14 cellular contexts compared by ENCODE assay signal in genomic region chr5:99586878-99587277, GRCh38.
DNase-seq lines count a peak whose midpoint lies in the region; ATAC-seq and TF ChIP-seq lines count a peak whose summit lies in the region.
"Had no signal": no experiment of that assay in that cellular context is flagged by ENCODE, and none has a peak within 500 bp of the region (broad histone marks: within the 10 kb centered on the region; RNA-seq: fewer than 3 reads in every experiment).

No MANE protein-coding gene starts in this region.

- peaks cover 5% of the 10 kb centered on the region for H3K4me1 Mint-ChIP-seq in endodermal cell
- H3K4me1 Mint-ChIP-seq: B cell had no signal

- H3K9me3 Mint-ChIP-seq in endodermal cell = no peaks in the 10 kb centered on the region

- no peak overlapping the region for H3K27ac ChIP-seq in endodermal cell (ENCODE audit: low read depth, low read length)
- H3K27ac ChIP-seq: HL-60 had no signal

- H3K9me3 ChIP-seq in endodermal cell (ENCODE audit: control insufficient read depth, low read length) = no peaks in the 10 kb centered on the region
- H3K9me3 ChIP-seq: HAP-1 had no signal

- H3K27ac Mint-ChIP-seq in endodermal cell = no peak overlapping the region
- H3K27ac Mint-ChIP-seq: B cell; CD4-positive, alpha-beta T cell had no signal

- no peaks in the 10 kb centered on the region for H3K36me3 Mint-ChIP-seq in endodermal cell (ENCODE audit: low read depth)

- H3K4me3 ChIP-seq in fibroblast of pulmonary artery (replicated peaks; ENCODE audit: low read depth, low read length) = no peak overlapping the region
- H3K4me3 ChIP-seq in endodermal cell (ENCODE audit: low read length) = no peak overlapping the region
- H3K4me3 ChIP-seq: HAP-1 had no signal

- ATAC-seq in GM18517 (IDR thresholded peaks at IDR 0.05; ENCODE audit: unreplicated experiment) = no peak
- ATAC-seq in Right ventricle myocardium superior (ENCODE audit: poor library complexity) = no peak

- H3K9ac ChIP-seq in endodermal cell (ENCODE audit: extremely low read depth, low read length, poor library complexity, severe bottlenecking) = no peak overlapping the region

- intact Hi-C loops in Right ventricle myocardium superior (cut with DNase I) = no loop called here

- DNase-seq in NCI-H345 treated with DMSO at 0.1 percent for 48 hours (lab: John Stamatoyannopoulos, UW; ENCODE audit: unreplicated experiment) = peak; percentile 11
- no peak for DNase-seq in NCI-H345 (lab: John Stamatoyannopoulos, UW)
- peak; percentile 85 for DNase-seq in NCI-H226
- DNase-seq in fibroblast of pulmonary artery (ENCODE audit: low read depth) = peak; percentile 33
- DNase-seq in endodermal cell = no peak
- DNase-seq in Right ventricle myocardium superior = no peak
- DNase-seq: C1 segment of cervical spinal cord; Calu3; CD4-positive, alpha-beta T cell; DMS 273 treated with DMSO at 0.1 percent for 48 hours had no signal

- H3K27me3 Mint-ChIP-seq in endodermal cell (ENCODE audit: insufficient read depth) = no peaks in the 10 kb centered on the region
- H3K27me3 Mint-ChIP-seq: B cell; CD4-positive, alpha-beta T cell had no signal

- no peaks in the 10 kb centered on the region for H3K4me1 ChIP-seq in endodermal cell (ENCODE audit: control insufficient read depth, insufficient read depth, low read length)

- no peaks in the 10 kb centered on the region for H3K27me3 ChIP-seq in endodermal cell (ENCODE audit: control insufficient read depth, insufficient read depth, low read length, poor library complexity, severe bottlenecking)

- TF ChIP-seq CTCF in fibroblast of pulmonary artery (IDR thresholded peaks at IDR 0.05; ENCODE audit: low read length, missing control alignments) (no peak), endodermal cell (conservative IDR thresholded peaks at IDR 0.05) (no peak)

- H3K36me3 ChIP-seq in endodermal cell (ENCODE audit: control insufficient read depth, insufficient read depth, low read length) = no peaks in the 10 kb centered on the region
- H3K36me3 ChIP-seq: HAP-1 had no signal

- H3K4me3 Mint-ChIP-seq in endodermal cell = no peak overlapping the region
- H3K4me3 Mint-ChIP-seq: B cell; CD4-positive, alpha-beta T cell had no signal

Comparison
In these comparisons a context has a peak if more than half of its experiments do, and no peak if none do; other contexts are left out.
1. DNase-seq: peak in NCI-H345 treated with DMSO at 0.1 percent for 48 hours (single experiment), NCI-H226 (single experiment) and fibroblast of pulmonary artery (single experiment); none in NCI-H345 (single experiment), endodermal cell (single experiment) and Right ventricle myocardium superior (single experiment).